ENCODE assay signal across 23 cellular contexts in the genomic region with DNA sequence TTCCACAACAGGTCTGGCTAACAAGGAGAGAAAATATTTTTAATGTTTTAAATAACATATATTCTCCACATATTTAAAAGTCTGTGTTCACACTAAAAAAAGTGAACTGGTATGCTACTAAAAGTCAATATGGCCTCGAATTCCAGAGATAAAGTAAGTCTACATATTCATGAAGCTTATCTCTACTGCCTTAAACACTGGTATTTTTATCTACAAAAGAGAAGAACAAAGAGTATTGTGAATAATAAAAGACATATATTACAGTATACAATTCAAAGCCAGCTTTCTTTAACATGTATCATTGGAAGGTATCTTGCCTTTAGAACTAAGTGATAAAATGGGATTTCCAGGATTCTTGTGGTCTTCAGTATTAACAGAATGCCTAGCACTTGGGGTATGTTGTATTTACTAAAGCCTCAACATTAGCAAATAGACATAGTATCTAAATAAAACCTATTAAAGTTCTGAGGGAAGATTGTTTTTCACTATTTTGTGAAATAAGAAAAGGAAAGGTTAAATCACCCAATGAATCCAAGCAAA.
"Had no signal": no experiment of that assay in that cellular context is flagged by ENCODE, and none has a peak within 500 bp of the region (broad histone marks: within the 10 kb centered on the region; RNA-seq: fewer than 3 reads in every experiment).

No MANE protein-coding gene starts in this region.

- H3K4me1 Mint-ChIP-seq: activated CD4-positive, alpha-beta memory T cell treated with anti-CD3 and anti-CD28 coated beads, Interleukin-2, amount 10 ng/mL, durations not matched to agents 7 days and 5 days; activated CD4-positive, alpha-beta T cell treated with anti-CD3 and anti-CD28 coated beads, Interleukin-2, amount 10 ng/mL, durations not matched to agents 7 days and 5 days; activated T-helper 17 cell treated with anti-CD3 and anti-CD28 coated beads, Interleukin-2, amount 50 U/mL, for 72 hours; T-cell had no signal

- H3K9me3 Mint-ChIP-seq: activated CD4-positive, alpha-beta memory T cell treated with anti-CD3 and anti-CD28 coated beads, Interleukin-2, amount 10 ng/mL, durations not matched to agents 7 days and 5 days; activated CD4-positive, alpha-beta T cell treated with anti-CD3 and anti-CD28 coated beads, Interleukin-2, amount 10 ng/mL, durations not matched to agents 7 days and 5 days; activated naive CD4-positive, alpha-beta T cell treated with anti-CD3 and anti-CD28 coated beads for 36 hours; activated T-helper 17 cell treated with anti-CD3 and anti-CD28 coated beads, Interleukin-2, amount 50 U/mL, for 72 hours; T-cell had no signal

- H3K27ac ChIP-seq: breast epithelium, SK-N-MC had no signal

- DNase-seq: activated CD4-positive, alpha-beta memory T cell treated with anti-CD3 and anti-CD28 coated beads, Interleukin-2, amount 10 ng/mL, durations not matched to agents 7 days and 5 days; activated CD4-positive, alpha-beta T cell treated with anti-CD3 and anti-CD28 coated beads, Interleukin-2, amount 10 ng/mL, durations not matched to agents 7 days and 5 days; activated CD4-positive, CD25-positive, alpha-beta regulatory T cell; activated gamma-delta T cell; activated naive CD4-positive, alpha-beta T cell treated with anti-CD3 and anti-CD28 coated beads for 36 hours; activated T-cell treated with anti-CD3 and anti-CD28 coated beads for 4 hours; activated T-cell treated with anti-CD3 and anti-CD28 coated beads, Interleukin-2, amount 50 U/mL, for 48 hours; caudate nucleus; Kasumi-1; KBM-7; NCI-H1105 treated with DMSO at 0.1 percent for 48 hours; NCI-H1436 treated with DMSO at 0.1 percent for 48 hours; NCI-H187; NCI-H2081; NCI-H510A treated with DMSO at 0.1 percent for 48 hours; NCI-H69; T-cell; T1000 had no signal

- H3K4me3 ChIP-seq: breast epithelium, SK-N-MC had no signal

- ATAC-seq: activated T-helper 17 cell treated with anti-CD3 and anti-CD28 coated beads, Interleukin-2, amount 50 U/mL, for 72 hours; T-cell had no signal

- H3K36me3 ChIP-seq: breast epithelium had no signal

- H3K27me3 ChIP-seq: breast epithelium had no signal

- H3K9me3 ChIP-seq: breast epithelium had no signal

- H3K27ac Mint-ChIP-seq: activated CD4-positive, alpha-beta memory T cell treated with anti-CD3 and anti-CD28 coated beads, Interleukin-2, amount 10 ng/mL, durations not matched to agents 7 days and 5 days; activated CD4-positive, alpha-beta T cell treated with anti-CD3 and anti-CD28 coated beads, Interleukin-2, amount 10 ng/mL, durations not matched to agents 7 days and 5 days; activated naive CD4-positive, alpha-beta T cell treated with anti-CD3 and anti-CD28 coated beads for 36 hours; activated naive CD8-positive, alpha-beta T cell; activated T-helper 17 cell treated with anti-CD3 and anti-CD28 coated beads, Interleukin-2, amount 50 U/mL, for 72 hours; T-cell had no signal

- FAIRE-seq: TTC549 had no signal

- H3K27me3 Mint-ChIP-seq: activated CD4-positive, alpha-beta T cell treated with anti-CD3 and anti-CD28 coated beads, Interleukin-2, amount 10 ng/mL, durations not matched to agents 7 days and 5 days; activated naive CD8-positive, alpha-beta T cell; activated T-helper 17 cell treated with anti-CD3 and anti-CD28 coated beads, Interleukin-2, amount 50 U/mL, for 72 hours; T-cell had no signal

- H3K4me3 Mint-ChIP-seq: activated CD4-positive, alpha-beta memory T cell treated with anti-CD3 and anti-CD28 coated beads, Interleukin-2, amount 10 ng/mL, durations not matched to agents 7 days and 5 days; activated CD4-positive, alpha-beta T cell treated with anti-CD3 and anti-CD28 coated beads, Interleukin-2, amount 10 ng/mL, durations not matched to agents 7 days and 5 days; activated naive CD4-positive, alpha-beta T cell treated with anti-CD3 and anti-CD28 coated beads for 36 hours; activated naive CD8-positive, alpha-beta T cell; activated T-helper 17 cell treated with anti-CD3 and anti-CD28 coated beads, Interleukin-2, amount 50 U/mL, for 72 hours; T-cell had no signal

- H3K36me3 Mint-ChIP-seq: activated naive CD8-positive, alpha-beta T cell; T-cell had no signal
